Comparison of ENCODE assay signal across 14 cellular contexts in the genomic region with DNA sequence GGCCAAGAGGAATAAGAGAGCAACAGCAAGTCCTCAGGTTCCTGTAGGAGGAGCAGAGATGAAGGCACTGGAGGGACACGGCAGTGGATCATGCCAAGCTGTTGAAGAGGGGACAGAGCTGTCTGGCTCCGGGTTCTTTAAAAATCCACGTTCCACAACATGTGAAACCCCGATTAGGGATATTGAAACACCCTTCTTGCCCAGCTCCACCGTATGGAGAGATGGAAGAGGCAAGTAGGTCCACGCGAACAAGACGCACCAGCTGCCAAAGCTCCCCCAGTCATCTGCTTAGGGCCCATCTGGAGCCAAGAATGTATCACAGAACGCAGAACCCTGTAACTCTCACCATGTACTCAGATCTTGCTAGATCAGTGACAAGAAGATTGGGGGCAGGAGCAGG. TPM values are rescaled to one million over a fixed set of nuclear protein-coding genes. Genes with fewer than 3 reads are reported as not detected.
DNase-seq lines count a peak whose midpoint lies in the region; ATAC-seq lines count a peak whose summit lies in the region.
"Had no signal": no experiment of that assay in that cellular context is flagged by ENCODE, and none has a peak within 500 bp of the region (broad histone marks: within the 10 kb centered on the region; RNA-seq: fewer than 3 reads in every experiment).

No MANE protein-coding gene starts in this region.

- peaks cover 84% of the 10 kb centered on the region for H3K79me2 ChIP-seq in GM23248 (ENCODE audit: insufficient read depth)

- H3K9ac ChIP-seq in GM23248: 0 out of 2 replicates have a peak overlapping the region, but pooled peaks have one; percentile 9

- H3K27ac Mint-ChIP-seq in T-cell: no peak overlapping the region
- H3K27ac Mint-ChIP-seq: activated CD4-positive, alpha-beta memory T cell treated with anti-CD3 and anti-CD28 coated beads, Interleukin-2, amount 10 ng/mL, durations not matched to agents 7 days and 5 days; stimulated activated effector memory CD8-positive, alpha-beta T cell treated with anti-CD3 and anti-CD28 coated beads, Interleukin-12 subunit alpha, Interleukin-12 subunit beta, amount 100 ng/mL, for 72 hours had no signal

- H4K20me1 ChIP-seq in GM23248 (ENCODE audit: insufficient read depth): peaks cover 7% of the 10 kb centered on the region

- 22 to 29% methylated on average over 9 of the region's 9 CpGs for WGBS in GM23248 (ENCODE audit: low coverage in 1 of 2, low lambda C conversion rate in 2 of 2, missing lambda C conversion rate in 2 of 2), 2 experiments

- peak overlapping the region; percentile 26; the same call in 1 of the 2 replicates for H3K4me3 ChIP-seq in GM23248
- H3K4me3 ChIP-seq: HAP-1 had no signal

- no peak overlapping the region for H2AFZ ChIP-seq in GM23248

- H3F3A ChIP-seq in GM23248 (ENCODE audit: insufficient read depth): peaks cover 45% of the 10 kb centered on the region

- no peak overlapping the region for H3K27ac ChIP-seq in GM23248
- H3K27ac ChIP-seq in angular gyrus (ENCODE audit: low read depth, low read length): peak overlapping the region; percentile 87
- H3K27ac ChIP-seq in substantia nigra (ENCODE audit: low read depth, low read length, poor library complexity, severe bottlenecking): peak overlapping the region; percentile 94

- H3K9me3 ChIP-seq in GM23248 (ENCODE audit: low read depth): no peaks in the 10 kb centered on the region
- H3K9me3 ChIP-seq: HAP-1 had no signal

- DNase-seq in GM23248 (peak; percentile 47), hippocampal formation (lab: John Stamatoyannopoulos, UW) (peak; percentile 46 to 71), substantia nigra (lab: John Stamatoyannopoulos, UW) (peak in 6 of 49 donors; percentile 18 to 44 (median 32)), T-cell (no peak), EL (no peak), T1000 (lab: John Stamatoyannopoulos, UW) (no peak), hepatic stellate cell (ENCODE audit: low spot score) (no peak)
- DNase-seq: activated CD4-positive, alpha-beta memory T cell treated with anti-CD3 and anti-CD28 coated beads, Interleukin-2, amount 10 ng/mL, durations not matched to agents 7 days and 5 days; activated gamma-delta T cell; NCI-H446 treated with DMSO at 0.1 percent for 48 hours; stimulated activated CD4-positive, alpha-beta T cell treated with anti-CD3 and anti-CD28 coated beads, Interleukin-4, amount 100 ng/mL, for 1 hour had no signal

- peaks cover 50% of the 10 kb centered on the region for H3K4me1 ChIP-seq in GM23248 (ENCODE audit: insufficient read depth)

- no peak for ATAC-seq in T-cell (replicated peaks in 1 of 4)
- ATAC-seq: stimulated activated effector memory CD8-positive, alpha-beta T cell treated with anti-CD3 and anti-CD28 coated beads, Interleukin-12 subunit alpha, Interleukin-12 subunit beta, amount 100 ng/mL, for 72 hours had no signal

- H3K9me2 ChIP-seq in GM23248 (ENCODE audit: insufficient read depth): no peaks in the 10 kb centered on the region

- no peaks in the 10 kb centered on the region for H3K36me3 Mint-ChIP-seq in T-cell
- H3K36me3 Mint-ChIP-seq: stimulated activated effector memory CD8-positive, alpha-beta T cell treated with anti-CD3 and anti-CD28 coated beads, Interleukin-12 subunit alpha, Interleukin-12 subunit beta, amount 100 ng/mL, for 72 hours had no signal

- peaks cover 23 to 29% (median 28%) of the 10 kb centered on the region in 3 donors for H3K4me1 Mint-ChIP-seq in T-cell

- peak overlapping the region; percentile 89 for H3K4me2 ChIP-seq in GM23248 (ENCODE audit: unreplicated experiment)

- CTCF ChIA-PET in T-cell (lab: Charles Lee): no interaction called here

- no peak overlapping the region for H3K4me3 Mint-ChIP-seq in T-cell
- H3K4me3 Mint-ChIP-seq: activated CD4-positive, alpha-beta memory T cell treated with anti-CD3 and anti-CD28 coated beads, Interleukin-2, amount 10 ng/mL, durations not matched to agents 7 days and 5 days; stimulated activated effector memory CD8-positive, alpha-beta T cell treated with anti-CD3 and anti-CD28 coated beads, Interleukin-12 subunit alpha, Interleukin-12 subunit beta, amount 100 ng/mL, for 72 hours had no signal

- in situ Hi-C loops in GM23248 (cut with MboI): no loop called here

- POLR2A ChIA-PET in T-cell (lab: Charles Lee): no interaction called here

- H3K27me3 ChIP-seq in GM23248 (replicated peaks; ENCODE audit: insufficient read depth): no peaks in the 10 kb centered on the region

- peaks cover 6 to 8% of the 10 kb centered on the region in 2 donors for H3K27me3 Mint-ChIP-seq in T-cell

- no peaks in the 10 kb centered on the region for H3K9me3 Mint-ChIP-seq in T-cell
- H3K9me3 Mint-ChIP-seq: activated CD4-positive, alpha-beta memory T cell treated with anti-CD3 and anti-CD28 coated beads, Interleukin-2, amount 10 ng/mL, durations not matched to agents 7 days and 5 days; stimulated activated effector memory CD8-positive, alpha-beta T cell treated with anti-CD3 and anti-CD28 coated beads, Interleukin-12 subunit alpha, Interleukin-12 subunit beta, amount 100 ng/mL, for 72 hours had no signal

- no peaks in the 10 kb centered on the region; the same call in 1 of the 2 replicates for H3K36me3 ChIP-seq in GM23248 (ENCODE audit: low read depth)
- H3K36me3 ChIP-seq: HAP-1 had no signal

RNA-seq across cellular contexts. Expression of a gene that starts 3.9 kb away (rescaled TPM):
- total RNA-seq in GM23248 (2014; rRNA removed; shearing (Covaris generic)): 108 and 123 TPM in 2 replicates
- 76.2 and 79.5 TPM in 2 replicates for polyA plus RNA-seq in GM23248 (2016; fragmentation: Nextera tagmentation; extraction: Ambion mirVana)
- total RNA-seq in T-cell: 1 to 10 TPM; 3.6 to 5.9 (median 5.6) TPM

Comparison
In these comparisons a context has a peak if more than half of its experiments do, and no peak if none do; other contexts are left out.
1. DNase-seq: peak in GM23248 (single experiment) and hippocampal formation (2 of 2); none in T-cell (0 of 34), EL (single experiment), T1000 (single experiment) and hepatic stellate cell (single experiment).
2. RNA of a gene that starts 3.9 kb away (total RNA-seq): 108 to 123 TPM in GM23248; 3.6 to 5.9 TPM in T-cell; every median in the first group is over 10 times any median in the second.